Comparison of ENCODE assay signal across 20 cellular contexts in the genomic region with DNA sequence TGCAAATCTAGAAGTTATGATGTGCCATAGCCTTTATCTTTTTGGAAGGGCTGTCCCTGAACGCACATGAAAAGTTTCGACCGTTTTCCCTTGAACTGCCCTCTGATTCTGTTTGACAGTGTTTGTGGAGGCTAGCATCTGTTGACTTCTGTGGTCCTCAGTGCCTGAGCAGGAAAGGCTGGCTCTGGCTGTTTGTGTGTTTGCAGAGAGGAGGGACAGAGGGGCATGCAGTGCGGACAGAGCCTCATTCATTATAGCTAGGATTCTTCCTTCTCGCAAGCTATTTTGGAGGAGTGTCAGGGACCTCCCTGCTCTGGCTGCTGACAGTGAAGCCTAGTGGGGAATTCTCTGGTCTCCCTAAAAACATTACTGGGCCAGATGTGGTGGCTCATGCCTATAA.
"Had no signal": no experiment of that assay in that cellular context is flagged by ENCODE, and none has a peak within 500 bp of the region (broad histone marks: within the 10 kb centered on the region; RNA-seq: fewer than 3 reads in every experiment).

No MANE protein-coding gene starts in this region.

- ATAC-seq: foreskin keratinocyte; heart left ventricle; left cardiac atrium; lower lobe of right lung; naive thymus-derived CD4-positive, alpha-beta T cell; stimulated activated naive B cell treated with anti-CD40 and anti-IgM and Interleukin-4, amounts not matched to agents 10 μg/mL and 1 μg/mL and 100 μg/mL, for 72 hours had no signal

- H3K4me3 ChIP-seq: heart left ventricle, left ventricle myocardium inferior, lower lobe of right lung, right atrium auricular region, sigmoid colon, skin epidermis, stomach, thyroid gland, upper lobe of left lung, uterus had no signal

- DNase-seq: cerebellar nuclear complex; heart left ventricle; hippocampal formation; left cardiac atrium; left ventricle myocardium inferior; lower lobe of right lung; mesenchymal stem cell; naive thymus-derived CD4-positive, alpha-beta T cell; nephron progenitor cell; sigmoid colon; stimulated activated CD4-positive, alpha-beta T cell treated with anti-CD3 and anti-CD28 coated beads, Interleukin-2, amount 100 ng/mL, for 24 hours; stimulated activated CD4-positive, alpha-beta T cell treated with anti-CD3 and anti-CD28 coated beads, Interleukin-4, amount 100 ng/mL, for 4 hours; stimulated activated naive B cell treated with anti-CD40 and anti-IgM and Interleukin-4, amounts not matched to agents 10 μg/mL and 1 μg/mL and 100 μg/mL, for 72 hours; stomach; thyroid gland; upper lobe of left lung; uterus had no signal

- H3K27ac ChIP-seq: heart left ventricle, left ventricle myocardium inferior, lower lobe of right lung, right atrium auricular region, sigmoid colon, skin epidermis, stomach, thyroid gland, upper lobe of left lung, uterus had no signal

- H3K27me3 ChIP-seq: foreskin keratinocyte, heart left ventricle, right atrium auricular region, sigmoid colon, stomach, thyroid gland, upper lobe of left lung, uterus had no signal
